In the genomic region with DNA sequence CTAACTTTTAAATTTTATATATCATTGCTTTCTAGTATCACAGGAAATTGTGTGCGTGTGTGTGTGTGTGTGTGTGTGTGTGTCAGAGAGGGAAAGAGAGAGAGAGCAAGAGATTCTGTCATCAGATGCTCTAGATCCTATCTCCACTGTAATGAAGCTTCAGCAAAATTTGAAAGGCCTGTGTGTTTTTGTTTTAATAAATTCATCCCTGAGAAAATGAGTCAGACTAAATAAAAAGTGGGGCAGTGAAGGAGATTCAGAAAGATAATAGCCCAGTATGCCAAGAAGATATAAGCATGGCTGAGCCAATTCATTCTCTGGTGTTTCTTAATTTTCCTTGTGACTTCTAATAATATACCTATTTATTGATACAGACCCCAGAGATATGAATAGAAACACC, we compare ENCODE assay signal across 21 cellular contexts.
DNase-seq lines count a peak whose midpoint lies in the region; ATAC-seq, FAIRE-seq and TF ChIP-seq lines count a peak whose summit lies in the region.
"Had no signal": no experiment of that assay in that cellular context is flagged by ENCODE, and none has a peak within 500 bp of the region (broad histone marks: within the 10 kb centered on the region; RNA-seq: fewer than 3 reads in every experiment).

No MANE protein-coding gene starts in this region.

- peak; percentile 9 to 43; a peak in 3 of 6 replicates for ATAC-seq in A549
- peak; percentile 29 for ATAC-seq in foreskin keratinocyte
- no peak for ATAC-seq in GM18502 (IDR thresholded peaks at IDR 0.05; ENCODE audit: poor library complexity, unreplicated experiment)
- ATAC-seq in HG03378 (IDR thresholded peaks at IDR 0.05; ENCODE audit: unreplicated experiment) = no peak
- ATAC-seq: gastrocnemius medialis had no signal

- H3K27ac ChIP-seq in A549 (peak overlapping the region; percentile 78 to 80), astrocyte (ENCODE audit: low read depth, low read length) (peak overlapping the region; percentile 60), foreskin keratinocyte (peak overlapping the region; percentile 9), MM.1S (ENCODE audit: low read length) (no peak overlapping the region)
- H3K27ac ChIP-seq: gastrocnemius medialis, spleen had no signal

- POLR2A ChIA-PET in A549 (lab: Yijun Ruan, JAX) = interaction anchor here (1.0 kb wide), 1 partner anchor 13 kb away, joined by 6 read pairs; no protein-coding TSS in a partner anchor

- CTCF ChIA-PET in A549 (lab: Yijun Ruan, JAX) = interaction anchor here (0.6 kb wide), 1 partner anchor 15 kb away, joined by 3 read pairs; no protein-coding TSS in a partner anchor

- H3K4me3 Mint-ChIP-seq in HFFc6 (no peak overlapping the region), astrocyte (ENCODE audit: unreplicated experiment) (no peak overlapping the region)
- H3K4me3 Mint-ChIP-seq: activated CD4-positive, alpha-beta T cell treated with anti-CD3 and anti-CD28 coated beads, Interleukin-2, amount 10 ng/mL, durations not matched to agents 7 days and 5 days; activated naive CD8-positive, alpha-beta T cell treated with anti-CD3 and anti-CD28 coated beads for 36 hours; type B pancreatic cell had no signal

- H3K36me3 Mint-ChIP-seq in HFFc6 (ENCODE audit: low read depth) = peaks cover 5% of the 10 kb centered on the region; the same call in 1 of the 2 replicates
- H3K36me3 Mint-ChIP-seq in astrocyte (ENCODE audit: low read depth, unreplicated experiment) = no peaks in the 10 kb centered on the region
- H3K36me3 Mint-ChIP-seq: activated naive CD8-positive, alpha-beta T cell treated with anti-CD3 and anti-CD28 coated beads for 36 hours; type B pancreatic cell had no signal

- peaks cover 17% of the 10 kb centered on the region for H3K9me3 Mint-ChIP-seq in HFFc6
- no peaks in the 10 kb centered on the region for H3K9me3 Mint-ChIP-seq in astrocyte (ENCODE audit: unreplicated experiment)

- H3K27me3 Mint-ChIP-seq in HFFc6 (ENCODE audit: insufficient read depth) (peaks cover 2% of the 10 kb centered on the region; the same call in 1 of the 2 replicates), astrocyte (ENCODE audit: low read depth, unreplicated experiment) (no peaks in the 10 kb centered on the region)
- H3K27me3 Mint-ChIP-seq: activated CD4-positive, alpha-beta T cell treated with anti-CD3 and anti-CD28 coated beads, Interleukin-2, amount 10 ng/mL, durations not matched to agents 7 days and 5 days; activated naive CD8-positive, alpha-beta T cell treated with anti-CD3 and anti-CD28 coated beads for 36 hours; type B pancreatic cell had no signal

- H2AFZ ChIP-seq in astrocyte (ENCODE audit: low read depth, low read length) = no peak overlapping the region
- H2AFZ ChIP-seq in MM.1S (ENCODE audit: low read length) = no peak overlapping the region

- no peaks in the 10 kb centered on the region; the same call in 1 of the 2 replicates for H3K4me1 Mint-ChIP-seq in HFFc6 (ENCODE audit: low read depth)
- H3K4me1 Mint-ChIP-seq in astrocyte (ENCODE audit: low read depth, unreplicated experiment) = peaks cover 8% of the 10 kb centered on the region
- H3K4me1 Mint-ChIP-seq: activated CD4-positive, alpha-beta T cell treated with anti-CD3 and anti-CD28 coated beads, Interleukin-2, amount 10 ng/mL, durations not matched to agents 7 days and 5 days; activated naive CD8-positive, alpha-beta T cell treated with anti-CD3 and anti-CD28 coated beads for 36 hours had no signal

- H3K27ac Mint-ChIP-seq in HFFc6 = peak overlapping the region; percentile 64; the same call in 1 of the 2 replicates
- peak overlapping the region; percentile 48 for H3K27ac Mint-ChIP-seq in astrocyte (ENCODE audit: unreplicated experiment)
- H3K27ac Mint-ChIP-seq: activated CD4-positive, alpha-beta T cell treated with anti-CD3 and anti-CD28 coated beads, Interleukin-2, amount 10 ng/mL, durations not matched to agents 7 days and 5 days; activated naive CD8-positive, alpha-beta T cell treated with anti-CD3 and anti-CD28 coated beads for 36 hours; type B pancreatic cell had no signal

- in situ Hi-C loops in ACHN (cut with HindIII; ENCODE audit: low pct_ligation_motif_present, low pct_unique_long_range_greater_than_20kb, low sequenced_read_pairs) = no loop called here

- DNase-seq in A549 (ENCODE audit: low read depth in 1 of 2, low spot score in 1 of 2) (peak in 1 of 2 experiments; percentile 12), HFFc6 (peak; percentile 31), astrocyte (ENCODE audit: low read depth) (peak; percentile 45), foreskin keratinocyte (peak; percentile 37 to 67), ACHN (no peak), MM.1S (no peak)
- DNase-seq: 8988T; activated CD4-positive, alpha-beta T cell treated with anti-CD3 and anti-CD28 coated beads, Interleukin-2, amount 10 ng/mL, durations not matched to agents 7 days and 5 days; activated naive CD8-positive, alpha-beta T cell treated with anti-CD3 and anti-CD28 coated beads for 36 hours; caudate nucleus; effector CD8-positive, alpha-beta T cell; gastrocnemius medialis; GDM1; NCI-H1694; NCI-H446 treated with DMSO at 0.1 percent for 48 hours; posterior cingulate gyrus; spleen; stimulated activated naive CD4-positive, alpha-beta T cell had no signal

- H3K4me2 ChIP-seq in A549 (peak overlapping the region; percentile 59), astrocyte (ENCODE audit: low read length) (peak overlapping the region; percentile 35), MM.1S (ENCODE audit: low read depth, low read length) (no peak overlapping the region)

- no peaks in the 10 kb centered on the region for H3K9me2 ChIP-seq in MM.1S (replicated peaks; ENCODE audit: insufficient read depth, low read length)

- H4K20me1 ChIP-seq in astrocyte (ENCODE audit: insufficient read depth, low read length) = no peaks in the 10 kb centered on the region
- no peaks in the 10 kb centered on the region for H4K20me1 ChIP-seq in MM.1S (ENCODE audit: insufficient read depth, low read length)

- peaks cover 39% of the 10 kb centered on the region for H3K9me3 ChIP-seq in A549
- H3K9me3 ChIP-seq in astrocyte (ENCODE audit: insufficient read depth, low read depth, low read length) = peaks cover 6% of the 10 kb centered on the region
- no peaks in the 10 kb centered on the region for H3K9me3 ChIP-seq in MM.1S (replicated peaks; ENCODE audit: insufficient read depth, low read length)
- H3K9me3 ChIP-seq: gastrocnemius medialis had no signal

- no peak for TF ChIP-seq CTCF in A549 (IDR thresholded peaks at IDR 0.05)
- no peak for TF ChIP-seq CTCF in HFFc6 (IDR thresholded peaks at IDR 0.05)
- no peak for TF ChIP-seq CTCF in astrocyte (IDR thresholded peaks at IDR 0.05; ENCODE audit: insufficient read depth, low read depth, low read length)
- no peak for TF ChIP-seq CTCF in foreskin keratinocyte (conservative IDR thresholded peaks at IDR 0.05)
- no peak for TF ChIP-seq CTCF in MM.1S (IDR thresholded peaks at IDR 0.05; ENCODE audit: low read length)

- FAIRE-seq in A549 (lab: Jason Lieb, UNC) (no peak), astrocyte (lab: Jason Lieb, UNC) (no peak)

- H3K36me3 ChIP-seq in astrocyte (ENCODE audit: insufficient read depth, low read length) (no peaks in the 10 kb centered on the region), MM.1S (replicated peaks; ENCODE audit: insufficient read depth, low read length) (no peaks in the 10 kb centered on the region)
- H3K36me3 ChIP-seq: gastrocnemius medialis, spleen had no signal

- TF ChIP-seq RAD21 in A549 (conservative IDR thresholded peaks at IDR 0.05 in 1 of 2, IDR thresholded peaks at IDR 0.05 in 1 of 2) = no peak

- peaks cover 19% of the 10 kb centered on the region for H3K4me1 ChIP-seq in A549
- H3K4me1 ChIP-seq in astrocyte (ENCODE audit: insufficient read depth, low read length) = peaks cover 15% of the 10 kb centered on the region
- H3K4me1 ChIP-seq in foreskin keratinocyte = peaks cover 20% of the 10 kb centered on the region
- no peaks in the 10 kb centered on the region for H3K4me1 ChIP-seq in MM.1S (ENCODE audit: low read length)
- H3K4me1 ChIP-seq: gastrocnemius medialis, spleen had no signal

- H3K27me3 ChIP-seq in astrocyte (ENCODE audit: insufficient read depth, low read length) (no peaks in the 10 kb centered on the region), foreskin keratinocyte (no peaks in the 10 kb centered on the region), MM.1S (replicated peaks; ENCODE audit: insufficient read depth, low read length) (no peaks in the 10 kb centered on the region)
- H3K27me3 ChIP-seq: gastrocnemius medialis, spleen had no signal

- no peak for TF ChIP-seq EP300 in A549 (IDR thresholded peaks at IDR 0.05)

- WGBS in A549 (ENCODE audit: missing lambda C conversion rate) = 66% methylated on average over 1 of the region's 1 CpG

- H3K9ac ChIP-seq in astrocyte (ENCODE audit: low read length) (peak overlapping the region; percentile 13), MM.1S (ENCODE audit: low read length) (no peak overlapping the region)

- H3K4me3 ChIP-seq in A549 = no peak overlapping the region
- no peak overlapping the region for H3K4me3 ChIP-seq in astrocyte (ENCODE audit: insufficient read depth, low read depth, low read length)
- H3K4me3 ChIP-seq in MM.1S (ENCODE audit: low read length) = no peak overlapping the region
- H3K4me3 ChIP-seq: gastrocnemius medialis, spleen had no signal

- H3F3A ChIP-seq in MM.1S (ENCODE audit: insufficient read depth, low read length) = no peaks in the 10 kb centered on the region

- no peak for TF ChIP-seq POLR2A in A549 (IDR thresholded peaks at IDR 0.05; ENCODE audit: low read length)

- H3K79me2 ChIP-seq in astrocyte (ENCODE audit: insufficient read depth, low read length) (no peaks in the 10 kb centered on the region), MM.1S (ENCODE audit: low read length) (no peaks in the 10 kb centered on the region)

TF ChIP-seq in A549, 52 proteins besides CTCF, POLR2A, EP300 and RAD21 (continues in another document):
- TF ChIP-seq CHD2 (IDR thresholded peaks at IDR 0.05; ENCODE audit: low read length, partially characterized antibody) (no peak), TP53 (CRISPR knock-in tag; IDR thresholded peaks at IDR 0.05) (no peak), GATA3 (IDR thresholded peaks at IDR 0.05; ENCODE audit: borderline replicate concordance) (0 out of 2 replicates have a peak, but pooled peaks have one; percentile 21), JUN (IDR thresholded peaks at IDR 0.05) (no peak), FOSL2 (IDR thresholded peaks at IDR 0.05) (no peak), FOSL2 (CRISPR knock-in tag; IDR thresholded peaks at IDR 0.05) (0 out of 2 replicates have a peak, but pooled peaks have one; percentile 10), NPAS2 (CRISPR knock-in tag; IDR thresholded peaks at IDR 0.05; ENCODE audit: borderline replicate concordance) (no peak), ATOH8 (CRISPR knock-in tag; IDR thresholded peaks at IDR 0.05; ENCODE audit: low read depth) (no peak)

Comparison
In these comparisons a context has a peak if more than half of its experiments do, and no peak if none do; other contexts are left out.
1. ATAC-seq: peak in A549 (2 of 2) and foreskin keratinocyte (single experiment); none in GM18502 (single experiment) and HG03378 (single experiment).
2. DNase-seq: peak in HFFc6 (single experiment), astrocyte (single experiment) and foreskin keratinocyte (2 of 2); none in ACHN (single experiment) and MM.1S (single experiment).